20 cellular contexts compared by ENCODE assay signal in genomic region chr20:63393566-63393965, GRCh38. TPM values are rescaled to one million over a fixed set of nuclear protein-coding genes. Genes with fewer than 3 reads are reported as not detected.
"Had no signal": no experiment of that assay in that cellular context is flagged by ENCODE, and none has a peak within 500 bp of the region (broad histone marks: within the 10 kb centered on the region; RNA-seq: fewer than 3 reads in every experiment).

No MANE protein-coding gene starts in this region.

- H3K4me3 Mint-ChIP-seq: activated CD8-positive, alpha-beta T cell treated with anti-CD3 and anti-CD28 coated beads, Interleukin-2, amount 10 ng/mL, durations not matched to agents 7 days and 5 days; activated naive CD4-positive, alpha-beta T cell treated with anti-CD3 and anti-CD28 coated beads for 36 hours; activated naive CD8-positive, alpha-beta T cell; activated T-cell treated with anti-CD3 and anti-CD28 coated beads, Interleukin-2, amount 50 U/mL, for 24 hours; activated T-helper 17 cell treated with anti-CD3 and anti-CD28 coated beads, Interleukin-2, amount 50 U/mL, for 72 hours; T-helper 1 cell treated with Interleukin-12 subunit alpha and Interleukin-12 subunit beta and Interleukin-4 antibody, amounts not matched to agents 30 μg/mL and 1 μg/mL, for 36 hours had no signal

- H2AFZ ChIP-seq: PC-9 had no signal

- H3K4me3 ChIP-seq: cardiac muscle cell, PC-9 had no signal

- DNase-seq: activated CD4-positive, alpha-beta T cell treated with anti-CD3 and anti-CD28 coated beads for 48 hours; activated CD4-positive, alpha-beta T cell treated with anti-CD3 and anti-CD28 coated beads, Interleukin-2, amount 50 U/mL, for 4 hours; activated CD4-positive, CD25-positive, alpha-beta regulatory T cell treated with anti-CD3 and anti-CD28 coated beads, Interleukin-2, amount 50 U/mL, for 72 hours; activated CD8-positive, alpha-beta T cell treated with anti-CD3 and anti-CD28 coated beads, Interleukin-2, amount 10 ng/mL, durations not matched to agents 7 days and 5 days; activated gamma-delta T cell; activated naive CD4-positive, alpha-beta T cell treated with anti-CD3 and anti-CD28 coated beads for 36 hours; activated T-cell treated with anti-CD3 and anti-CD28 coated beads, Interleukin-2, amount 50 U/mL, for 24 hours; brain microvascular endothelial cell; MM.1S; NCI-H1105; NCI-H1436; NCI-H187; NCI-H510A treated with DMSO at 0.1 percent for 48 hours; PC-9; SHP77 treated with DMSO at 0.1 percent for 48 hours had no signal

- H3K4me2 ChIP-seq: PC-9 had no signal

- H3K36me3 Mint-ChIP-seq: activated naive CD8-positive, alpha-beta T cell had no signal

- H3K27me3 Mint-ChIP-seq: activated naive CD8-positive, alpha-beta T cell had no signal

- H3K9me3 Mint-ChIP-seq: activated T-helper 17 cell treated with anti-CD3 and anti-CD28 coated beads, Interleukin-2, amount 50 U/mL, for 72 hours; T-helper 1 cell treated with Interleukin-12 subunit alpha and Interleukin-12 subunit beta and Interleukin-4 antibody, amounts not matched to agents 30 μg/mL and 1 μg/mL, for 36 hours had no signal

- H3K36me3 ChIP-seq: brain microvascular endothelial cell, cardiac muscle cell had no signal

- H3K27me3 ChIP-seq: brain microvascular endothelial cell had no signal

- ATAC-seq: activated CD8-positive, alpha-beta T cell treated with anti-CD3 and anti-CD28 coated beads, Interleukin-2, amount 10 ng/mL, durations not matched to agents 7 days and 5 days; activated T-helper 17 cell treated with anti-CD3 and anti-CD28 coated beads, Interleukin-2, amount 50 U/mL, for 72 hours had no signal

- H3K4me1 Mint-ChIP-seq: activated T-helper 17 cell treated with anti-CD3 and anti-CD28 coated beads, Interleukin-2, amount 50 U/mL, for 72 hours had no signal

- H3K27ac ChIP-seq: brain microvascular endothelial cell, cardiac muscle cell, PC-9 had no signal

- H3K27ac Mint-ChIP-seq: activated CD8-positive, alpha-beta T cell treated with anti-CD3 and anti-CD28 coated beads, Interleukin-2, amount 10 ng/mL, durations not matched to agents 7 days and 5 days; activated naive CD4-positive, alpha-beta T cell treated with anti-CD3 and anti-CD28 coated beads for 36 hours; activated naive CD8-positive, alpha-beta T cell; activated T-cell treated with anti-CD3 and anti-CD28 coated beads, Interleukin-2, amount 50 U/mL, for 24 hours; activated T-helper 17 cell treated with anti-CD3 and anti-CD28 coated beads, Interleukin-2, amount 50 U/mL, for 72 hours; T-helper 1 cell treated with Interleukin-12 subunit alpha and Interleukin-12 subunit beta and Interleukin-4 antibody, amounts not matched to agents 30 μg/mL and 1 μg/mL, for 36 hours had no signal

RNA-seq across cellular contexts. Expression of gene CHRNA4, which starts 32.4 kb away (rescaled TPM):
- total RNA-seq: activated CD8-positive, alpha-beta T cell treated with anti-CD3 and anti-CD28 coated beads, Interleukin-2, amount 10 ng/mL, durations not matched to agents 7 days and 5 days; activated naive CD4-positive, alpha-beta T cell treated with anti-CD3 and anti-CD28 coated beads for 36 hours; activated T-helper 17 cell treated with anti-CD3 and anti-CD28 coated beads, Interleukin-2, amount 50 U/mL, for 72 hours; PC-9; SK-MEL-5 had no signal
- polyA plus RNA-seq: cardiac muscle cell had no signal
